In genomic region chr13:23567792-23568480, GRCh38 we compare ENCODE assay signal across 13 cellular contexts. TPM values are rescaled to one million over a fixed set of nuclear protein-coding genes. Genes with fewer than 3 reads are reported as not detected.
DNase-seq lines count a peak whose midpoint lies in the region; ATAC-seq and TF ChIP-seq lines count a peak whose summit lies in the region.
"Had no signal": no experiment of that assay in that cellular context is flagged by ENCODE, and none has a peak within 500 bp of the region (broad histone marks: within the 10 kb centered on the region; RNA-seq: fewer than 3 reads in every experiment).

No MANE protein-coding gene starts in this region.

- H3K9me3 ChIP-seq in left ventricle myocardium inferior (replicated peaks): no peaks in the 10 kb centered on the region
- H3K9me3 ChIP-seq: body of pancreas, gastroesophageal sphincter had no signal

- no peaks in the 10 kb centered on the region for H3K36me3 ChIP-seq in left ventricle myocardium inferior
- H3K36me3 ChIP-seq: gastroesophageal sphincter had no signal

- no peak overlapping the region for H3K4me3 Mint-ChIP-seq in stimulated activated naive CD8-positive, alpha-beta T cell treated with anti-CD3 and anti-CD28 coated beads, Interleukin-15, amount 100 ng/mL, for 72 hours
- H3K4me3 Mint-ChIP-seq: B cell had no signal

- no peaks in the 10 kb centered on the region for H3K4me1 Mint-ChIP-seq in stimulated activated naive CD8-positive, alpha-beta T cell treated with anti-CD3 and anti-CD28 coated beads, Interleukin-15, amount 100 ng/mL, for 72 hours
- H3K4me1 Mint-ChIP-seq: B cell had no signal

- H3K27me3 ChIP-seq in left ventricle myocardium inferior (ENCODE audit: low read depth): no peaks in the 10 kb centered on the region
- H3K27me3 ChIP-seq: body of pancreas had no signal

- ATAC-seq in GM21576 (IDR thresholded peaks at IDR 0.05; ENCODE audit: unreplicated experiment): no peak
- no peak for ATAC-seq in stimulated activated naive CD8-positive, alpha-beta T cell treated with anti-CD3 and anti-CD28 coated beads, Interleukin-15, amount 100 ng/mL, for 72 hours
- ATAC-seq: body of pancreas, gastroesophageal sphincter had no signal

- CTCF ChIA-PET in GM10248 (lab: Yijun Ruan, JAX): interaction anchor here (0.7 to 6.3 kb wide), 17 partner anchors 8 to 131 kb away, joined by 3 to 81 read pairs (median 5); no protein-coding TSS in a partner anchor

- H3K4me1 ChIP-seq in left ventricle myocardium inferior: peaks cover 18% of the 10 kb centered on the region
- H3K4me1 ChIP-seq: body of pancreas had no signal

- H3K27me3 Mint-ChIP-seq in stimulated activated naive CD8-positive, alpha-beta T cell treated with anti-CD3 and anti-CD28 coated beads, Interleukin-15, amount 100 ng/mL, for 72 hours: peaks cover 68% of the 10 kb centered on the region

- H3K4me3 ChIP-seq in left ventricle myocardium inferior: no peak overlapping the region
- H3K4me3 ChIP-seq: body of pancreas, gastroesophageal sphincter had no signal

- POLR2A ChIA-PET in GM10248 (lab: Yijun Ruan, JAX): no interaction called here

- H3K27ac ChIP-seq in left ventricle myocardium inferior (replicated peaks): peak overlapping the region; percentile 27
- H3K27ac ChIP-seq: body of pancreas, gastroesophageal sphincter had no signal

- TF ChIP-seq CTCF in GM10248 (IDR thresholded peaks at IDR 0.05; ENCODE audit: control extremely low read depth, extremely low read depth, low read depth, missing control alignments): peak; percentile 45
- peak; percentile 45 for TF ChIP-seq CTCF in left ventricle myocardium inferior (IDR thresholded peaks at IDR 0.05; ENCODE audit: borderline replicate concordance)

- H3K27ac Mint-ChIP-seq in stimulated activated naive CD8-positive, alpha-beta T cell treated with anti-CD3 and anti-CD28 coated beads, Interleukin-15, amount 100 ng/mL, for 72 hours: no peak overlapping the region
- H3K27ac Mint-ChIP-seq: B cell had no signal

- intact Hi-C loops in left ventricle myocardium inferior (cut with micrococcal nuclease): no loop called here

- no peaks in the 10 kb centered on the region for H3K9me3 Mint-ChIP-seq in stimulated activated naive CD8-positive, alpha-beta T cell treated with anti-CD3 and anti-CD28 coated beads, Interleukin-15, amount 100 ng/mL, for 72 hours

- DNase-seq in AG08395 (ENCODE audit: low spot score) (peak; percentile 38), GM10248 (ENCODE audit: extremely low spot score) (no peak), SK-MEL-5 (ENCODE audit: low read depth, low spot score) (peak; percentile 76), left ventricle myocardium inferior (no peak), A172 (ENCODE audit: low spot score) (no peak), DMS79 treated with DMSO at 0.1 percent for 48 hours (lab: John Stamatoyannopoulos, UW) (no peak)
- no peak for DNase-seq in stimulated activated naive CD8-positive, alpha-beta T cell treated with anti-CD3 and anti-CD28 coated beads, Interleukin-15, amount 100 ng/mL, for 72 hours
- DNase-seq: body of pancreas, islet precursor cell, NCI-H2171 had no signal

- in situ Hi-C loops in SK-MEL-5 (cut with HindIII; ENCODE audit: low pct_unique_long_range_greater_than_20kb, low sequenced_read_pairs): loop anchor here (10.0 kb wide), 1 partner anchor 53 kb away; no protein-coding TSS in a partner anchor

RNA-seq across cellular contexts. Expression of gene TNFRSF19, which starts 2.3 kb away (rescaled TPM):
- total RNA-seq in SK-MEL-5 (2014; rRNA removed; shearing (Covaris generic)): 128 and 130 TPM in 2 replicates
- polyA plus RNA-seq in SK-MEL-5 (2015; cell fraction: cytosol; rRNA removed): 143 and 197 TPM in 2 replicates
- 194 and 211 TPM in 2 replicates for polyA plus RNA-seq in SK-MEL-5 (2015; cell fraction: nucleus; rRNA removed)
- 25.9 TPM for total RNA-seq in left ventricle myocardium inferior
- 6.0 and 6.5 TPM in 2 replicates for total RNA-seq in A172 (2014; rRNA removed; shearing (Covaris generic))
- total RNA-seq: B cell had no signal

Comparison
In these comparisons a context has a peak if more than half of its experiments do, and no peak if none do; other contexts are left out.
1. DNase-seq: peak in AG08395 (single experiment) and SK-MEL-5 (single experiment); none in GM10248 (single experiment), left ventricle myocardium inferior (single experiment), A172 (single experiment), stimulated activated naive CD8-positive, alpha-beta T cell treated with anti-CD3 and anti-CD28 coated beads, Interleukin-15, amount 100 ng/mL, for 72 hours (0 of 2) and DMS79 treated with DMSO at 0.1 percent for 48 hours (single experiment).